1 cellular context compared by ENCODE assay signal in the genomic region with DNA sequence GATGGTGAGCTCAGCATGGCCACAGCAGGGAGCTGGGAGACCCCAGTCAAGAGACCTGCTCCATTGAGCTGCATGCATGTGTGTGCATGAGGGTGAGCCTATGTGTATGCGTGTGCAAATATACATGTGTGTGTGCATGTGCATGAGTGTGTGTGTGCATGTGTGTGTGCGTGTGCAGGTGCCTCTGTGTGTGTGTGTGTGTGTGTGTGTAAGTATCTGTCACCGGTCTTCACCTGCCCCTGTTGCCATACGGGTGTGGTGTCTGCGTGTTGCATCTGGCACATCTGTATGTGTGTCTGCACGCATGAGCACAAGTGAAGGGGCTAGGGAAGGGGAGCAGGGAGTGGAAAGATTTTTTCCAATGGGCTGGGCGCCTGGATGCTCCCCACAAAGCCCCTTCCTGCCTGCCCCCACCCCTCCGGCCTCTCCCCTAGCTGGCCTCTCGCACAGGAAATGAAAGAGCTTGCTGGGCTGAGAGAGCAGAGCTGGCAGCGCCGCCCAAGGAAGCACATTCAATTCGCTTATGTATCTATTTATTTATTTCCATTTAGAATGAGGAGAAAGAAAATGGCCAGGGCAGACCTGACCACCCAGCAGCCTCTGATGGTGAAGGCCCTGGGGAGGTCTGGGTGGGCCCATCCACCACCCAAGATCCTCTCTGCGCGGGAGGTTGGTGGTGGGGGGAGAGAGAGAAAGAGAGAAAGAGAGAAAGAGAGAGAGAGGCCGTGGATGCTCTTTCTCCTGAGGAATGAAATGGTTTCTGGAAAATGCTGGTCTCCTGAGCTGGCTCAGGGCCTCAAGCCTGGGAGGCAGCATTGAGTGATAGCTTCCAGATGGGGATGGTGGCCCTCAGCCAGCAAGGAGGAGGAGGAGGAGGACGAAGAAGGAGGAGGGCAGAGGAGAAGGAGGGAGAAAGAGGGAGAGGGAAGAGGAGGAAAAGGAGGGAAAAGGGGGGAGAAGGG.
TF ChIP-seq lines count a peak whose summit lies in the region.

No MANE protein-coding gene starts in this region.

TF ChIP-seq in PFSK-1, 5 proteins besides CTCF, POLR2A, EP300 and RAD21 (continued from another document):
- TF ChIP-seq REST (IDR thresholded peaks at IDR 0.05; ENCODE audit: insufficient read depth in 1 of 2, low read depth in 2 of 2, low read length in 2 of 2) (no peak; a peak in 1 of 4 replicates), FOXP2 (optimal IDR thresholded peaks at IDR 0.05; ENCODE audit: borderline replicate concordance, extremely low read depth, extremely low read length, insufficient read depth) (no peak)
